Comparison of ENCODE assay signal across 1 cellular context in the genomic region with DNA sequence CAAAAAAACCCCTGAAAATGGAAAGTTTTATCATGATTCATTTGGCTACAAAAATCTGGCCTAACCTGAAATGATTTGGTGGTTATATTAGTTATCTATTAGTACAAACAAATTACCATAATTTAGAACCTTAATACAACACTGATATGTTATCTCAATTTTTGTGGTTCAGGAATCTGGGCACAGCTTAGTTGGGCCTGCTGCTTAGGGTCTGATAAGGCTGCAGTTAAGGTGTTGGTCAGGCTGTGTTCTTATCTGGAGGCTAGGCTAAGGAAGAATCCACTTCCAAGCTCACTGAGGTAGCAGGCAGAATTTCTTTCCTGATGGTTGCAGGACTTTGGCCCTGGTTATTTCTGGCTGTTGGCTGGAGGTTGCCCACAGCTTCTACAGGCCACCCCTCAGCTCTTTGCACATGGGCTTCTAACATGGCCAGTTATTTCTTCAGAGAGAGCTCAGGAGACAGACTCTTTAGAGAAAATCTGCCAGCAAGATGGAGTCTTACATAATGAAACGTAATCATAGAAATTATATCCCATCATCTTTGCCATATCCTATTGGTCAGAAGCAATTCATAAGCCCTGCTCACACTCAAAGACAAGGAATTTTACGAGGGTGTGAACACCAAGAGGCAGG.
TF ChIP-seq lines count a peak whose summit lies in the region.

No MANE protein-coding gene starts in this region.

TF ChIP-seq in K562, 482 proteins besides CTCF, POLR2A, EP300 and RAD21 (continued from another document and continues in another):
- TF ChIP-seq, protein P1, sequence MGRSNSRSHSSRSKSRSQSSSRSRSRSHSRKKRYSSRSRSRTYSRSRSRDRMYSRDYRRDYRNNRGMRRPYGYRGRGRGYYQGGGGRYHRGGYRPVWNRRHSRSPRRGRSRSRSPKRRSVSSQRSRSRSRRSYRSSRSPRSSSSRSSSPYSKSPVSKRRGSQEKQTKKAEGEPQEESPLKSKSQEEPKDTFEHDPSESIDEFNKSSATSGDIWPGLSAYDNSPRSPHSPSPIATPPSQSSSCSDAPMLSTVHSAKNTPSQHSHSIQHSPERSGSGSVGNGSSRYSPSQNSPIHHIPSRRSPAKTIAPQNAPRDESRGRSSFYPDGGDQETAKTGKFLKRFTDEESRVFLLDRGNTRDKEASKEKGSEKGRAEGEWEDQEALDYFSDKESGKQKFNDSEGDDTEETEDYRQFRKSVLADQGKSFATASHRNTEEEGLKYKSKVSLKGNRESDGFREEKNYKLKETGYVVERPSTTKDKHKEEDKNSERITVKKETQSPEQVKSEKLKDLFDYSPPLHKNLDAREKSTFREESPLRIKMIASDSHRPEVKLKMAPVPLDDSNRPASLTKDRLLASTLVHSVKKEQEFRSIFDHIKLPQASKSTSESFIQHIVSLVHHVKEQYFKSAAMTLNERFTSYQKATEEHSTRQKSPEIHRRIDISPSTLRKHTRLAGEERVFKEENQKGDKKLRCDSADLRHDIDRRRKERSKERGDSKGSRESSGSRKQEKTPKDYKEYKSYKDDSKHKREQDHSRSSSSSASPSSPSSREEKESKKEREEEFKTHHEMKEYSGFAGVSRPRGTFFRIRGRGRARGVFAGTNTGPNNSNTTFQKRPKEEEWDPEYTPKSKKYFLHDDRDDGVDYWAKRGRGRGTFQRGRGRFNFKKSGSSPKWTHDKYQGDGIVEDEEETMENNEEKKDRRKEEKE (IDR thresholded peaks at IDR 0.05; ENCODE audit: borderline replicate concordance in 1 of 2, control insufficient read depth in 1 of 2, low read depth in 2 of 2, low read length in 1 of 2): no peak
- TF ChIP-seq NFATC3 (IDR thresholded peaks at IDR 0.05) (no peak), CREB1 (IDR thresholded peaks at IDR 0.05) (no peak), CREB1 (CRISPR knock-in tag; IDR thresholded peaks at IDR 0.05) (no peak), SMAD2 (IDR thresholded peaks at IDR 0.05; ENCODE audit: low read depth, low read length) (no peak), SMARCA4 (IDR thresholded peaks at IDR 0.05) (peak; percentile 82), MTA2 (IDR thresholded peaks at IDR 0.05; ENCODE audit: low read depth) (peak; percentile 92), ZKSCAN1 (IDR thresholded peaks at IDR 0.05; ENCODE audit: low read depth, low read length) (no peak), ZNF165 (CRISPR knock-in tag; IDR thresholded peaks at IDR 0.05; ENCODE audit: borderline replicate concordance) (no peak), PTTG1 (tag; IDR thresholded peaks at IDR 0.05; ENCODE audit: low read depth) (no peak), ZNF699 (CRISPR knock-in tag; IDR thresholded peaks at IDR 0.05; ENCODE audit: insufficient replicate concordance) (no peak), KDM1A (IDR thresholded peaks at IDR 0.05) (peak; percentile 100), NONO (IDR thresholded peaks at IDR 0.05; ENCODE audit: low read depth in 2 of 2, low read length in 1 of 2) (no peak), SLC30A9 (CRISPR knock-in tag; IDR thresholded peaks at IDR 0.05) (no peak), CHD1 (IDR thresholded peaks at IDR 0.05; ENCODE audit: low read length) (no peak), XRCC4 (IDR thresholded peaks at IDR 0.05; ENCODE audit: extremely low read depth, insufficient read depth, insufficient read length) (no peak), ZNF24 (IDR thresholded peaks at IDR 0.05) (no peak), OTX1 (CRISPR knock-in tag; IDR thresholded peaks at IDR 0.05) (no peak), POLR2AphosphoS2 (IDR thresholded peaks at IDR 0.05; ENCODE audit: low read length) (no peak), MCM7 (IDR thresholded peaks at IDR 0.05) (no peak), TEAD4 (IDR thresholded peaks at IDR 0.05; ENCODE audit: low read length) (peak; percentile 97), TEAD4 (CRISPR knock-in tag; IDR thresholded peaks at IDR 0.05; ENCODE audit: borderline replicate concordance) (no peak), ZNF124 (CRISPR knock-in tag; IDR thresholded peaks at IDR 0.05) (no peak), HDAC6 (IDR thresholded peaks at IDR 0.05; ENCODE audit: low read depth, low read length) (no peak), ARHGAP35 (IDR thresholded peaks at IDR 0.05; ENCODE audit: partially characterized antibody) (no peak), ASH1L (IDR thresholded peaks at IDR 0.05; ENCODE audit: borderline replicate concordance, low read depth, partially characterized antibody) (no peak), RAD51 (IDR thresholded peaks at IDR 0.05; ENCODE audit: borderline replicate concordance, low read depth) (no peak), SMARCB1 (IDR thresholded peaks at IDR 0.05; ENCODE audit: insufficient read length, low read depth) (no peak), NFIC (IDR thresholded peaks at IDR 0.05) (peak; percentile 77), CBFA2T3 (IDR thresholded peaks at IDR 0.05) (peak; percentile 96), SNRNP70 (optimal IDR thresholded peaks at IDR 0.05; ENCODE audit: low read depth, low read length) (no peak), POLR2AphosphoS5 (IDR thresholded peaks at IDR 0.05; ENCODE audit: control insufficient read depth, insufficient read depth, low read depth, low read length) (peak; percentile 78)
- TF ChIP-seq, protein P2, sequence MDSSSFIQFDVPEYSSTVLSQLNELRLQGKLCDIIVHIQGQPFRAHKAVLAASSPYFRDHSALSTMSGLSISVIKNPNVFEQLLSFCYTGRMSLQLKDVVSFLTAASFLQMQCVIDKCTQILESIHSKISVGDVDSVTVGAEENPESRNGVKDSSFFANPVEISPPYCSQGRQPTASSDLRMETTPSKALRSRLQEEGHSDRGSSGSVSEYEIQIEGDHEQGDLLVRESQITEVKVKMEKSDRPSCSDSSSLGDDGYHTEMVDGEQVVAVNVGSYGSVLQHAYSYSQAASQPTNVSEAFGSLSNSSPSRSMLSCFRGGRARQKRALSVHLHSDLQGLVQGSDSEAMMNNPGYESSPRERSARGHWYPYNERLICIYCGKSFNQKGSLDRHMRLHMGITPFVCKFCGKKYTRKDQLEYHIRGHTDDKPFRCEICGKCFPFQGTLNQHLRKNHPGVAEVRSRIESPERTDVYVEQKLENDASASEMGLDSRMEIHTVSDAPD (CRISPR knock-in tag; IDR thresholded peaks at IDR 0.05): no peak
- TF ChIP-seq, protein P3, sequence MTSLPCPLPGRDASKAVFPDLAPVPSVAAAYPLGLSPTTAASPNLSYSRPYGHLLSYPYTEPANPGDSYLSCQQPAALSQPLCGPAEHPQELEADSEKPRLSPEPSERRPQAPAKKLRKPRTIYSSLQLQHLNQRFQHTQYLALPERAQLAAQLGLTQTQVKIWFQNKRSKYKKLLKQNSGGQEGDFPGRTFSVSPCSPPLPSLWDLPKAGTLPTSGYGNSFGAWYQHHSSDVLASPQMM (CRISPR knock-in tag; IDR thresholded peaks at IDR 0.05): no peak
- TF ChIP-seq, protein P4, sequence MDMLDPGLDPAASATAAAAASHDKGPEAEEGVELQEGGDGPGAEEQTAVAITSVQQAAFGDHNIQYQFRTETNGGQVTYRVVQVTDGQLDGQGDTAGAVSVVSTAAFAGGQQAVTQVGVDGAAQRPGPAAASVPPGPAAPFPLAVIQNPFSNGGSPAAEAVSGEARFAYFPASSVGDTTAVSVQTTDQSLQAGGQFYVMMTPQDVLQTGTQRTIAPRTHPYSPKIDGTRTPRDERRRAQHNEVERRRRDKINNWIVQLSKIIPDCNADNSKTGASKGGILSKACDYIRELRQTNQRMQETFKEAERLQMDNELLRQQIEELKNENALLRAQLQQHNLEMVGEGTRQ (CRISPR knock-in tag; IDR thresholded peaks at IDR 0.05): no peak
- TF ChIP-seq, protein P5, sequence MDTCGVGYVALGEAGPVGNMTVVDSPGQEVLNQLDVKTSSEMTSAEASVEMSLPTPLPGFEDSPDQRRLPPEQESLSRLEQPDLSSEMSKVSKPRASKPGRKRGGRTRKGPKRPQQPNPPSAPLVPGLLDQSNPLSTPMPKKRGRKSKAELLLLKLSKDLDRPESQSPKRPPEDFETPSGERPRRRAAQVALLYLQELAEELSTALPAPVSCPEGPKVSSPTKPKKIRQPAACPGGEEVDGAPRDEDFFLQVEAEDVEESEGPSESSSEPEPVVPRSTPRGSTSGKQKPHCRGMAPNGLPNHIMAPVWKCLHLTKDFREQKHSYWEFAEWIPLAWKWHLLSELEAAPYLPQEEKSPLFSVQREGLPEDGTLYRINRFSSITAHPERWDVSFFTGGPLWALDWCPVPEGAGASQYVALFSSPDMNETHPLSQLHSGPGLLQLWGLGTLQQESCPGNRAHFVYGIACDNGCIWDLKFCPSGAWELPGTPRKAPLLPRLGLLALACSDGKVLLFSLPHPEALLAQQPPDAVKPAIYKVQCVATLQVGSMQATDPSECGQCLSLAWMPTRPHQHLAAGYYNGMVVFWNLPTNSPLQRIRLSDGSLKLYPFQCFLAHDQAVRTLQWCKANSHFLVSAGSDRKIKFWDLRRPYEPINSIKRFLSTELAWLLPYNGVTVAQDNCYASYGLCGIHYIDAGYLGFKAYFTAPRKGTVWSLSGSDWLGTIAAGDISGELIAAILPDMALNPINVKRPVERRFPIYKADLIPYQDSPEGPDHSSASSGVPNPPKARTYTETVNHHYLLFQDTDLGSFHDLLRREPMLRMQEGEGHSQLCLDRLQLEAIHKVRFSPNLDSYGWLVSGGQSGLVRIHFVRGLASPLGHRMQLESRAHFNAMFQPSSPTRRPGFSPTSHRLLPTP (IDR thresholded peaks at IDR 0.05; ENCODE audit: borderline replicate concordance, extremely low read depth, insufficient read length): no peak
- TF ChIP-seq, protein P6, sequence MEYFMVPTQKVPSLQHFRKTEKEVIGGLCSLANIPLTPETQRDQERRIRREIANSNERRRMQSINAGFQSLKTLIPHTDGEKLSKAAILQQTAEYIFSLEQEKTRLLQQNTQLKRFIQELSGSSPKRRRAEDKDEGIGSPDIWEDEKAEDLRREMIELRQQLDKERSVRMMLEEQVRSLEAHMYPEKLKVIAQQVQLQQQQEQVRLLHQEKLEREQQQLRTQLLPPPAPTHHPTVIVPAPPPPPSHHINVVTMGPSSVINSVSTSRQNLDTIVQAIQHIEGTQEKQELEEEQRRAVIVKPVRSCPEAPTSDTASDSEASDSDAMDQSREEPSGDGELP (CRISPR knock-in tag; IDR thresholded peaks at IDR 0.05; ENCODE audit: borderline replicate concordance): no peak
- TF ChIP-seq, protein P7, sequence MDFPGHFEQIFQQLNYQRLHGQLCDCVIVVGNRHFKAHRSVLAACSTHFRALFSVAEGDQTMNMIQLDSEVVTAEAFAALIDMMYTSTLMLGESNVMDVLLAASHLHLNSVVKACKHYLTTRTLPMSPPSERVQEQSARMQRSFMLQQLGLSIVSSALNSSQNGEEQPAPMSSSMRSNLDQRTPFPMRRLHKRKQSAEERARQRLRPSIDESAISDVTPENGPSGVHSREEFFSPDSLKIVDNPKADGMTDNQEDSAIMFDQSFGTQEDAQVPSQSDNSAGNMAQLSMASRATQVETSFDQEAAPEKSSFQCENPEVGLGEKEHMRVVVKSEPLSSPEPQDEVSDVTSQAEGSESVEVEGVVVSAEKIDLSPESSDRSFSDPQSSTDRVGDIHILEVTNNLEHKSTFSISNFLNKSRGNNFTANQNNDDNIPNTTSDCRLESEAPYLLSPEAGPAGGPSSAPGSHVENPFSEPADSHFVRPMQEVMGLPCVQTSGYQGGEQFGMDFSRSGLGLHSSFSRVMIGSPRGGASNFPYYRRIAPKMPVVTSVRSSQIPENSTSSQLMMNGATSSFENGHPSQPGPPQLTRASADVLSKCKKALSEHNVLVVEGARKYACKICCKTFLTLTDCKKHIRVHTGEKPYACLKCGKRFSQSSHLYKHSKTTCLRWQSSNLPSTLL (IDR thresholded peaks at IDR 0.05): no peak
- TF ChIP-seq, protein P8, sequence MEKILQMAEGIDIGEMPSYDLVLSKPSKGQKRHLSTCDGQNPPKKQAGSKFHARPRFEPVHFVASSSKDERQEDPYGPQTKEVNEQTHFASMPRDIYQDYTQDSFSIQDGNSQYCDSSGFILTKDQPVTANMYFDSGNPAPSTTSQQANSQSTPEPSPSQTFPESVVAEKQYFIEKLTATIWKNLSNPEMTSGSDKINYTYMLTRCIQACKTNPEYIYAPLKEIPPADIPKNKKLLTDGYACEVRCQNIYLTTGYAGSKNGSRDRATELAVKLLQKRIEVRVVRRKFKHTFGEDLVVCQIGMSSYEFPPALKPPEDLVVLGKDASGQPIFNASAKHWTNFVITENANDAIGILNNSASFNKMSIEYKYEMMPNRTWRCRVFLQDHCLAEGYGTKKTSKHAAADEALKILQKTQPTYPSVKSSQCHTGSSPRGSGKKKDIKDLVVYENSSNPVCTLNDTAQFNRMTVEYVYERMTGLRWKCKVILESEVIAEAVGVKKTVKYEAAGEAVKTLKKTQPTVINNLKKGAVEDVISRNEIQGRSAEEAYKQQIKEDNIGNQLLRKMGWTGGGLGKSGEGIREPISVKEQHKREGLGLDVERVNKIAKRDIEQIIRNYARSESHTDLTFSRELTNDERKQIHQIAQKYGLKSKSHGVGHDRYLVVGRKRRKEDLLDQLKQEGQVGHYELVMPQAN (IDR thresholded peaks at IDR 0.05; ENCODE audit: borderline replicate concordance): no peak
- TF ChIP-seq, protein P9, sequence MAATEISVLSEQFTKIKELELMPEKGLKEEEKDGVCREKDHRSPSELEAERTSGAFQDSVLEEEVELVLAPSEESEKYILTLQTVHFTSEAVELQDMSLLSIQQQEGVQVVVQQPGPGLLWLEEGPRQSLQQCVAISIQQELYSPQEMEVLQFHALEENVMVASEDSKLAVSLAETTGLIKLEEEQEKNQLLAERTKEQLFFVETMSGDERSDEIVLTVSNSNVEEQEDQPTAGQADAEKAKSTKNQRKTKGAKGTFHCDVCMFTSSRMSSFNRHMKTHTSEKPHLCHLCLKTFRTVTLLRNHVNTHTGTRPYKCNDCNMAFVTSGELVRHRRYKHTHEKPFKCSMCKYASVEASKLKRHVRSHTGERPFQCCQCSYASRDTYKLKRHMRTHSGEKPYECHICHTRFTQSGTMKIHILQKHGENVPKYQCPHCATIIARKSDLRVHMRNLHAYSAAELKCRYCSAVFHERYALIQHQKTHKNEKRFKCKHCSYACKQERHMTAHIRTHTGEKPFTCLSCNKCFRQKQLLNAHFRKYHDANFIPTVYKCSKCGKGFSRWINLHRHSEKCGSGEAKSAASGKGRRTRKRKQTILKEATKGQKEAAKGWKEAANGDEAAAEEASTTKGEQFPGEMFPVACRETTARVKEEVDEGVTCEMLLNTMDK (IDR thresholded peaks at IDR 0.05; ENCODE audit: borderline replicate concordance, insufficient read depth, low read depth, low read length, poor library complexity, severe bottlenecking): no peak
- TF ChIP-seq, protein P10, sequence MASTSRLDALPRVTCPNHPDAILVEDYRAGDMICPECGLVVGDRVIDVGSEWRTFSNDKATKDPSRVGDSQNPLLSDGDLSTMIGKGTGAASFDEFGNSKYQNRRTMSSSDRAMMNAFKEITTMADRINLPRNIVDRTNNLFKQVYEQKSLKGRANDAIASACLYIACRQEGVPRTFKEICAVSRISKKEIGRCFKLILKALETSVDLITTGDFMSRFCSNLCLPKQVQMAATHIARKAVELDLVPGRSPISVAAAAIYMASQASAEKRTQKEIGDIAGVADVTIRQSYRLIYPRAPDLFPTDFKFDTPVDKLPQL (IDR thresholded peaks at IDR 0.05; ENCODE audit: extremely low read depth, insufficient read length): no peak
- TF ChIP-seq, protein P11, sequence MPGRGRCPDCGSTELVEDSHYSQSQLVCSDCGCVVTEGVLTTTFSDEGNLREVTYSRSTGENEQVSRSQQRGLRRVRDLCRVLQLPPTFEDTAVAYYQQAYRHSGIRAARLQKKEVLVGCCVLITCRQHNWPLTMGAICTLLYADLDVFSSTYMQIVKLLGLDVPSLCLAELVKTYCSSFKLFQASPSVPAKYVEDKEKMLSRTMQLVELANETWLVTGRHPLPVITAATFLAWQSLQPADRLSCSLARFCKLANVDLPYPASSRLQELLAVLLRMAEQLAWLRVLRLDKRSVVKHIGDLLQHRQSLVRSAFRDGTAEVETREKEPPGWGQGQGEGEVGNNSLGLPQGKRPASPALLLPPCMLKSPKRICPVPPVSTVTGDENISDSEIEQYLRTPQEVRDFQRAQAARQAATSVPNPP (IDR thresholded peaks at IDR 0.05; ENCODE audit: borderline replicate concordance, insufficient read depth, insufficient read length): no peak
